ENCODE assay signal across 10 cellular contexts in the genomic region with DNA sequence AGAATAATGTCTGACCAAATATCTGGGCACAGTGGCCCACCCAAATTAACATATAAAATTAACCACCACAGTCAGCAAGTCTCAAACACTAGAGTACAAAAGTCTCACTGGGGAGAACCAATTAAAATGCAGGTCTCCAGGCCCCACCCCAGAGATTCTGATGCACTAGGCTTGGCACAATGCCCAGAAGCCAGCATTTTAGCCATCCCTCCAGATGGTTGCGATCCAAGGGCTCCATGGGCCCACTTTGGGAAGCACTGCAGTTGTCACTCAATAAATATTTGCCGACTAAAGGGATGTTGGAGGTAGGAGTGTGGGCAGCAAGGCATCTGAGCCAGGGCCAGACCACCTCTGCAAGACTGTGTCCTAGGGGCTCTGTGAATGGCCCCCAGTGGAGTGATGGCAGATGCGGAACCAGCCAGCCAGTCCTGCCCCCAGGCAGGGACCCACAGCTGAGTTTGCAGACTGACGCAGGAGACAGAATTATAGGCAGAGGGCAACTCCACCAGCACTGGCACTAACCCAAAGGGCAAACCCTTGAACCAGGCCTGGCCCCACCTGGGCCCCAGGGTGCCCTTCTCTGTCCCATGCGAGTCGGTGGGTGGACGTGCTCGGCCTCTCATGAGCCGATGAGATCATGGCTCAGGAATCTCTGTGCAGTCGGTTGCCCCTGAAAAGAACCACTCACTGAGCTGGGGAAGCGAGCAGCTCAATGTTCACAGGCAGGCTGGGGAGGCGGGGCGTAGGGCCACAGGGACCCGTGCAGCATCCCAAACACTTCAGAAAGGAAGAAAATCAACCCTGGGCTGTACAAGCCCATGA. TPM values are rescaled to one million over a fixed set of nuclear protein-coding genes. Genes with fewer than 3 reads are reported as not detected.
A peak's percentile ranks its signal among the peaks of the same experiment; 100 is the strongest.
DNase-seq lines count a peak whose midpoint lies in the region; ATAC-seq and TF ChIP-seq lines count a peak whose summit lies in the region.
"Had no signal": no experiment of that assay in that cellular context is flagged by ENCODE, and none has a peak within 500 bp of the region (broad histone marks: within the 10 kb centered on the region; RNA-seq: fewer than 3 reads in every experiment).

No MANE protein-coding gene starts in this region.

- H3K9me3 ChIP-seq in mesodermal cell (ENCODE audit: control insufficient read depth, low read length) = no peaks in the 10 kb centered on the region

- H3K27me3 ChIP-seq in dorsolateral prefrontal cortex = peaks cover 0 to 5% (median 0%) of the 10 kb centered on the region in 45 donors

- DNase-seq in DMS 273 (lab: John Stamatoyannopoulos, UW; ENCODE audit: unreplicated experiment) (peak; percentile 99), NCI-H226 (peak; percentile 78), dorsolateral prefrontal cortex (peak in 5 of 10 donors; percentile 32 to 58 (median 38)), KBM-7 (no peak)
- DNase-seq in activated CD8-positive, alpha-beta T cell treated with anti-CD3 and anti-CD28 coated beads for 36 hours = no peak
- no peak for DNase-seq in activated CD4-positive, alpha-beta memory T cell treated with anti-CD3 and anti-CD28 coated beads for 36 hours

- H3K36me3 ChIP-seq in mesodermal cell (ENCODE audit: control insufficient read depth, insufficient read depth, low read length) = no peaks in the 10 kb centered on the region

- intact Hi-C loops in dorsolateral prefrontal cortex (cut with DNase I) = no loop called here
- intact Hi-C loops in activated CD8-positive, alpha-beta T cell treated with anti-CD3 and anti-CD28 coated beads for 36 hours (cut with micrococcal nuclease) = no loop called here
- intact Hi-C loops in activated CD4-positive, alpha-beta memory T cell treated with anti-CD3 and anti-CD28 coated beads for 36 hours (cut with micrococcal nuclease) = no loop called here

- no peak overlapping the region for H3K27ac Mint-ChIP-seq in activated CD8-positive, alpha-beta T cell treated with anti-CD3 and anti-CD28 coated beads for 36 hours
- no peak overlapping the region for H3K27ac Mint-ChIP-seq in activated CD4-positive, alpha-beta memory T cell treated with anti-CD3 and anti-CD28 coated beads for 36 hours
- H3K27ac Mint-ChIP-seq: IgD-negative memory B cell; stimulated activated memory B cell treated with anti-CD40 and anti-IgM and Interleukin-4, amounts not matched to agents 10 μg/mL and 1 μg/mL and 100 μg/mL, for 72 hours had no signal

- H3K27me3 Mint-ChIP-seq in activated CD8-positive, alpha-beta T cell treated with anti-CD3 and anti-CD28 coated beads for 36 hours = peaks cover 4% of the 10 kb centered on the region
- H3K27me3 Mint-ChIP-seq in activated CD4-positive, alpha-beta memory T cell treated with anti-CD3 and anti-CD28 coated beads for 36 hours = no peaks in the 10 kb centered on the region

- no peaks in the 10 kb centered on the region for H3K36me3 Mint-ChIP-seq in activated CD8-positive, alpha-beta T cell treated with anti-CD3 and anti-CD28 coated beads for 36 hours (ENCODE audit: low read depth)
- no peaks in the 10 kb centered on the region for H3K36me3 Mint-ChIP-seq in activated CD4-positive, alpha-beta memory T cell treated with anti-CD3 and anti-CD28 coated beads for 36 hours
- H3K36me3 Mint-ChIP-seq: IgD-negative memory B cell; stimulated activated memory B cell treated with anti-CD40 and anti-IgM and Interleukin-4, amounts not matched to agents 10 μg/mL and 1 μg/mL and 100 μg/mL, for 72 hours had no signal

- peak overlapping the region in 31 of 59 donors; percentile 1 to 76 (median 48) for H3K27ac ChIP-seq in dorsolateral prefrontal cortex
- peak overlapping the region; percentile 75 for H3K27ac ChIP-seq in mesodermal cell (ENCODE audit: low read depth, low read length, severe bottlenecking)

- no peaks in the 10 kb centered on the region for H3K9me3 Mint-ChIP-seq in activated CD8-positive, alpha-beta T cell treated with anti-CD3 and anti-CD28 coated beads for 36 hours
- H3K9me3 Mint-ChIP-seq in activated CD4-positive, alpha-beta memory T cell treated with anti-CD3 and anti-CD28 coated beads for 36 hours = no peaks in the 10 kb centered on the region
- H3K9me3 Mint-ChIP-seq: IgD-negative memory B cell; stimulated activated memory B cell treated with anti-CD40 and anti-IgM and Interleukin-4, amounts not matched to agents 10 μg/mL and 1 μg/mL and 100 μg/mL, for 72 hours had no signal

- peaks cover 14% of the 10 kb centered on the region for H3K4me1 Mint-ChIP-seq in activated CD8-positive, alpha-beta T cell treated with anti-CD3 and anti-CD28 coated beads for 36 hours (ENCODE audit: low read depth)
- H3K4me1 Mint-ChIP-seq in activated CD4-positive, alpha-beta memory T cell treated with anti-CD3 and anti-CD28 coated beads for 36 hours (ENCODE audit: low read depth) = peaks cover 15% of the 10 kb centered on the region

- no peak for ATAC-seq in GM21526 (IDR thresholded peaks at IDR 0.05; ENCODE audit: low FRiP score, unreplicated experiment)
- no peak for ATAC-seq in activated CD8-positive, alpha-beta T cell treated with anti-CD3 and anti-CD28 coated beads for 36 hours
- ATAC-seq: stimulated activated memory B cell treated with anti-CD40 and anti-IgM and Interleukin-4, amounts not matched to agents 10 μg/mL and 1 μg/mL and 100 μg/mL, for 72 hours had no signal

- in situ Hi-C loops in KBM-7 (cut with MboI; ENCODE audit: low pct_unique_long_range_greater_than_20kb, low sequenced_read_pairs) = no loop called here

- CTCF ChIA-PET in activated CD8-positive, alpha-beta T cell treated with anti-CD3 and anti-CD28 coated beads for 36 hours (lab: Charles Lee) = no interaction called here
- CTCF ChIA-PET in activated CD4-positive, alpha-beta memory T cell treated with anti-CD3 and anti-CD28 coated beads for 36 hours (lab: Charles Lee) = interaction anchor here (0.5 kb wide), 1 partner anchor 114 kb away, joined by 3 read pairs; no protein-coding TSS in a partner anchor

- no peak overlapping the region for H3K4me3 Mint-ChIP-seq in activated CD8-positive, alpha-beta T cell treated with anti-CD3 and anti-CD28 coated beads for 36 hours
- H3K4me3 Mint-ChIP-seq in activated CD4-positive, alpha-beta memory T cell treated with anti-CD3 and anti-CD28 coated beads for 36 hours = no peak overlapping the region
- H3K4me3 Mint-ChIP-seq: IgD-negative memory B cell; stimulated activated memory B cell treated with anti-CD40 and anti-IgM and Interleukin-4, amounts not matched to agents 10 μg/mL and 1 μg/mL and 100 μg/mL, for 72 hours had no signal

- peaks cover 53% of the 10 kb centered on the region for H3K4me1 ChIP-seq in mesodermal cell (ENCODE audit: control insufficient read depth, insufficient read depth, low read length, poor library complexity, severe bottlenecking)

- no peak for TF ChIP-seq CTCF in dorsolateral prefrontal cortex (IDR thresholded peaks at IDR 0.05 in 54 of 56, conservative IDR thresholded peaks at IDR 0.05 in 2 of 56; ENCODE audit: low read depth in 1 of 56, partially characterized antibody in 56 of 56)
- TF ChIP-seq CTCF in activated CD8-positive, alpha-beta T cell treated with anti-CD3 and anti-CD28 coated beads for 36 hours (IDR thresholded peaks at IDR 0.05) = no peak

- 32 to 50% methylated on average over 12 to 13 of the region's 14 CpGs for WGBS in mesodermal cell (ENCODE audit: insufficient coverage in 2 of 2), 2 experiments

- POLR2A ChIA-PET in activated CD8-positive, alpha-beta T cell treated with anti-CD3 and anti-CD28 coated beads for 36 hours (lab: Charles Lee) = no interaction called here
- POLR2A ChIA-PET in activated CD4-positive, alpha-beta memory T cell treated with anti-CD3 and anti-CD28 coated beads for 36 hours (lab: Charles Lee) = interaction anchor here (0.5 kb wide), 1 partner anchor 129 kb away, joined by 3 read pairs; no protein-coding TSS in a partner anchor

- H3K4me3 ChIP-seq in dorsolateral prefrontal cortex = no peak overlapping the region
- H3K4me3 ChIP-seq in mesodermal cell (ENCODE audit: extremely low read depth, insufficient read depth, low read length, poor library complexity, severe bottlenecking) = no peak overlapping the region

RNA-seq across cellular contexts. Expression of gene SEMA5B, which starts 49.7 kb away (rescaled TPM):
- total RNA-seq in dorsolateral prefrontal cortex = 10 to 100 TPM in 115 of 120 experiments, 1 to 10 TPM in 5; 7.1 to 30.8 (median 17.0) TPM
- 18.5 TPM for polyA plus RNA-seq in mesodermal cell (2013, experiment 1 of 2)
- polyA plus RNA-seq in mesodermal cell (2013, experiment 2 of 2) = 12.4 TPM
- total RNA-seq in activated CD8-positive, alpha-beta T cell treated with anti-CD3 and anti-CD28 coated beads for 36 hours = not detected
- total RNA-seq in activated CD4-positive, alpha-beta memory T cell treated with anti-CD3 and anti-CD28 coated beads for 36 hours = not detected
- polyA plus RNA-seq: IgD-negative memory B cell had no signal

Comparison
In these comparisons a context has a peak if more than half of its experiments do, and no peak if none do; other contexts are left out.
1. DNase-seq: peak in DMS 273 (single experiment) and NCI-H226 (single experiment); none in KBM-7 (single experiment), activated CD8-positive, alpha-beta T cell treated with anti-CD3 and anti-CD28 coated beads for 36 hours (single experiment) and activated CD4-positive, alpha-beta memory T cell treated with anti-CD3 and anti-CD28 coated beads for 36 hours (single experiment).
2. RNA of gene SEMA5B, which starts 49.7 kb away (total RNA-seq): 7.1 to 30.8 TPM in dorsolateral prefrontal cortex; not detected in activated CD8-positive, alpha-beta T cell treated with anti-CD3 and anti-CD28 coated beads for 36 hours and not detected in activated CD4-positive, alpha-beta memory T cell treated with anti-CD3 and anti-CD28 coated beads for 36 hours; every median in the first group is over 4 times any median in the second.